ENCODE assay signal across 15 cellular contexts in genomic region chr15:96421211-96421610, GRCh38.
DNase-seq lines count a peak whose midpoint lies in the region; ATAC-seq and TF ChIP-seq lines count a peak whose summit lies in the region.
"Had no signal": no experiment of that assay in that cellular context is flagged by ENCODE, and none has a peak within 500 bp of the region (broad histone marks: within the 10 kb centered on the region; RNA-seq: fewer than 3 reads in every experiment).

No MANE protein-coding gene starts in this region.

- DNase-seq in MV-4-11 (lab: John Stamatoyannopoulos, UW) (peak; percentile 58), epithelial cell of proximal tubule (ENCODE audit: low read depth) (peak; percentile 56), renal cortical epithelial cell (ENCODE audit: low read depth) (peak; percentile 58), RPMI8226 (no peak)
- DNase-seq: activated CD8-positive, alpha-beta T cell treated with anti-CD3 and anti-CD28 coated beads, Interleukin-2, amount 10 ng/mL, durations not matched to agents 7 days and 5 days; caudate nucleus; NCI-H1092 treated with DMSO at 0.1 percent for 48 hours; NCI-H526; Right ventricle myocardium superior; sigmoid colon; T1000 had no signal

- ATAC-seq in GM18868 (IDR thresholded peaks at IDR 0.05; ENCODE audit: unreplicated experiment) (peak; percentile 76), GM18909 (IDR thresholded peaks at IDR 0.05; ENCODE audit: poor library complexity, unreplicated experiment) (no peak), GM19351 (IDR thresholded peaks at IDR 0.05; ENCODE audit: unreplicated experiment) (no peak)
- ATAC-seq: activated CD8-positive, alpha-beta T cell treated with anti-CD3 and anti-CD28 coated beads, Interleukin-2, amount 10 ng/mL, durations not matched to agents 7 days and 5 days had no signal

- no peak for TF ChIP-seq CTCF in epithelial cell of proximal tubule (conservative IDR thresholded peaks at IDR 0.05; ENCODE audit: low read depth, low read length)

- no peak overlapping the region for H3K4me3 ChIP-seq in epithelial cell of proximal tubule (ENCODE audit: low read depth, low read length)
- H3K4me3 ChIP-seq: sigmoid colon, suprapubic skin had no signal
